ENCODE assay signal across 21 cellular contexts in genomic region chr2:189646521-189646920, GRCh38. TPM values are rescaled to one million over a fixed set of nuclear protein-coding genes. Genes with fewer than 3 reads are reported as not detected.
DNase-seq lines count a peak whose midpoint lies in the region; ATAC-seq, FAIRE-seq and TF ChIP-seq lines count a peak whose summit lies in the region.
"Had no signal": no experiment of that assay in that cellular context is flagged by ENCODE, and none has a peak within 500 bp of the region (broad histone marks: within the 10 kb centered on the region; RNA-seq: fewer than 3 reads in every experiment).

No MANE protein-coding gene starts in this region.

- dilution Hi-C loops in IMR-90 (cut with HindIII; ENCODE audit: low sequenced_read_pairs, unreplicated experiment) = no loop called here

- H4K91ac ChIP-seq in IMR-90 (ENCODE audit: insufficient read depth, low read depth, low read length) = no peak overlapping the region

- in situ Hi-C loops in IMR-90 (cut with MboI; ENCODE audit: low sequenced_read_pairs) = no loop called here

- BruUV-seq in IMR-90 (replicated peaks; lab: Mats Ljungman, UMichigan) = no TSS peak

- TF ChIP-seq EP300 in A549 (IDR thresholded peaks at IDR 0.05) = no peak

- H3K4me1 ChIP-seq in A549 (no peaks in the 10 kb centered on the region), IMR-90 (ENCODE audit: control insufficient read depth, insufficient read depth, low read length) (peaks cover 1% of the 10 kb centered on the region), adipocyte (ENCODE audit: control insufficient read depth, insufficient read depth, low read length) (peaks cover 27% of the 10 kb centered on the region), parathyroid adenoma (peaks cover 3% of the 10 kb centered on the region)
- H3K4me1 ChIP-seq: Caco-2 had no signal

- H3K27me3 ChIP-seq in IMR-90 (ENCODE audit: control insufficient read depth, insufficient read depth, low read length) (no peaks in the 10 kb centered on the region), adipocyte (replicated peaks; ENCODE audit: control insufficient read depth, insufficient read depth, low read length) (no peaks in the 10 kb centered on the region), parathyroid adenoma (ENCODE audit: control insufficient read depth, insufficient read depth, low read length) (no peaks in the 10 kb centered on the region)
- H3K27me3 ChIP-seq: BLaER1 treated with 17β-estradiol and CSF1 and Interleukin-3, amounts not matched to agents 10 nM and 100 nM had no signal

- H3K18ac ChIP-seq in IMR-90 (ENCODE audit: low read depth, low read length) = no peak overlapping the region

- H3K9me3 ChIP-seq in A549 (no peaks in the 10 kb centered on the region), IMR-90 (ENCODE audit: control insufficient read depth, insufficient read depth, low read length) (peaks cover 2% of the 10 kb centered on the region; the same call in 1 of the 2 replicates), adipocyte (ENCODE audit: control insufficient read depth, low read length) (no peaks in the 10 kb centered on the region), parathyroid adenoma (ENCODE audit: control insufficient read depth, low read length) (no peaks in the 10 kb centered on the region)

- no peaks in the 10 kb centered on the region for H3K79me2 ChIP-seq in parathyroid adenoma

- no peak overlapping the region for H2BK15ac ChIP-seq in IMR-90 (ENCODE audit: low read depth, low read length)

- H3K9me1 ChIP-seq in IMR-90 (ENCODE audit: insufficient read depth, low read length) = no peaks in the 10 kb centered on the region

- TF ChIP-seq CTCF in A549 (IDR thresholded peaks at IDR 0.05) (no peak), IMR-90 (conservative IDR thresholded peaks at IDR 0.05; ENCODE audit: low read depth, low read length) (no peak), parathyroid adenoma (IDR thresholded peaks at IDR 0.05) (no peak)

- DNase-seq in A549 (ENCODE audit: low read depth in 1 of 2, low spot score in 1 of 2) (no peak), IMR-90 (no peak), adipocyte (ENCODE audit: low read depth) (no peak), NCI-H526 treated with DMSO at 0.1 percent for 48 hours (lab: John Stamatoyannopoulos, UW) (no peak)
- DNase-seq: 8988T; AML-193; Caco-2; Calu3; CD4-positive, alpha-beta T cell; CD8-positive, alpha-beta T cell; DMS79 treated with DMSO at 0.1 percent for 48 hours; GF-D8 had no signal

- TF ChIP-seq POLR2A in A549 (IDR thresholded peaks at IDR 0.05; ENCODE audit: low read length) = no peak
- no peak for TF ChIP-seq POLR2A in IMR-90 (IDR thresholded peaks at IDR 0.05; ENCODE audit: low read depth, low read length)

- H3K27ac ChIP-seq in A549 = no peak overlapping the region
- no peak overlapping the region for H3K27ac ChIP-seq in IMR-90 (ENCODE audit: insufficient read depth, low read length)
- H3K27ac ChIP-seq in parathyroid adenoma = no peak overlapping the region
- H3K27ac ChIP-seq: C4-2B had no signal

- no peak overlapping the region for H3K14ac ChIP-seq in IMR-90 (replicated peaks; ENCODE audit: low read depth, low read length)

- no peak overlapping the region for H3K4ac ChIP-seq in IMR-90 (ENCODE audit: low read depth, low read length)

- H2BK120ac ChIP-seq in IMR-90 (ENCODE audit: low read depth, low read length) = no peak overlapping the region

- H2AFZ ChIP-seq in IMR-90 (replicated peaks; ENCODE audit: low read length, poor library complexity) (no peak overlapping the region), parathyroid adenoma (peak overlapping the region; percentile 5)

- H3K4me3 ChIP-seq in A549 (no peak overlapping the region), IMR-90 (ENCODE audit: insufficient read depth, low read depth, low read length) (no peak overlapping the region), adipocyte (ENCODE audit: low read length) (no peak overlapping the region), parathyroid adenoma (ENCODE audit: low read depth, low read length) (no peak overlapping the region)
- H3K4me3 ChIP-seq: BLaER1 treated with 17β-estradiol and CSF1 and Interleukin-3, amounts not matched to agents 10 nM and 100 nM had no signal

- H3K56ac ChIP-seq in IMR-90 (ENCODE audit: extremely low read depth, insufficient read depth, low read length) = no peak overlapping the region

- FAIRE-seq in A549 (lab: Jason Lieb, UNC) = no peak
- FAIRE-seq: A204.1, D721Med, GM12891, GM19239 had no signal

- CTCF ChIA-PET in A549 (lab: Yijun Ruan, JAX) (interaction anchor here (5.9 kb wide), 1 partner anchor 13 kb away, joined by 33 read pairs; no protein-coding TSS in a partner anchor), IMR-90 (lab: Yijun Ruan, JAX) (no interaction called here)

- no peaks in the 10 kb centered on the region for H3K36me3 ChIP-seq in IMR-90 (ENCODE audit: control insufficient read depth, insufficient read depth, low read length)
- H3K36me3 ChIP-seq in adipocyte (ENCODE audit: control insufficient read depth, insufficient read depth, low read length, severe bottlenecking) = no peaks in the 10 kb centered on the region
- no peaks in the 10 kb centered on the region for H3K36me3 ChIP-seq in parathyroid adenoma (ENCODE audit: control insufficient read depth, insufficient read depth, low read length)
- H3K36me3 ChIP-seq: BLaER1 treated with 17β-estradiol and CSF1 and Interleukin-3, amounts not matched to agents 10 nM and 100 nM had no signal

- no peak overlapping the region for H3K4me2 ChIP-seq in A549
- H3K4me2 ChIP-seq in IMR-90 (ENCODE audit: low read depth, low read length) = no peak overlapping the region
- no peak overlapping the region for H3K4me2 ChIP-seq in parathyroid adenoma (ENCODE audit: low read length)

- H2BK5ac ChIP-seq in IMR-90 (ENCODE audit: low read depth, low read length, poor library complexity, severe bottlenecking) = no peak overlapping the region

- no peak overlapping the region for H4K8ac ChIP-seq in IMR-90 (ENCODE audit: low read depth in 2 of 2, low read length in 2 of 2)

- no peak overlapping the region for H2AK9ac ChIP-seq in IMR-90 (replicated peaks; ENCODE audit: low read depth, low read length, poor library complexity)

- no peaks in the 10 kb centered on the region for H3K79me1 ChIP-seq in IMR-90 (ENCODE audit: low read depth in 1 of 2, low read length in 2 of 2)

- H3K23ac ChIP-seq in IMR-90 (ENCODE audit: low read depth, low read length) = no peak overlapping the region

- POLR2A ChIA-PET in A549 (lab: Yijun Ruan, JAX) (no interaction called here), IMR-90 (lab: Charles Lee; ENCODE audit: unreplicated experiment) (no interaction called here)

- H4K20me1 ChIP-seq in IMR-90 (ENCODE audit: insufficient read depth, low read length) = no peaks in the 10 kb centered on the region
- H4K20me1 ChIP-seq: BLaER1 treated with 17β-estradiol and CSF1 and Interleukin-3, amounts not matched to agents 10 nM and 100 nM had no signal

- ATAC-seq in A549 (no peak), IMR-90 (ENCODE audit: low read depth) (no peak), GM21423 (IDR thresholded peaks at IDR 0.05; ENCODE audit: unreplicated experiment) (no peak), HG02973 (IDR thresholded peaks at IDR 0.05; ENCODE audit: unreplicated experiment) (no peak)
- ATAC-seq: CD8-positive, alpha-beta T cell had no signal

- no peak overlapping the region for H2AK5ac ChIP-seq in IMR-90 (ENCODE audit: low read depth, low read length)

- H4K5ac ChIP-seq in IMR-90 (ENCODE audit: low read depth, low read length) = no peak overlapping the region

- H3K9ac ChIP-seq in IMR-90 (ENCODE audit: low read depth, low read length) (no peak overlapping the region), adipocyte (ENCODE audit: low read length) (peak overlapping the region; percentile 55), parathyroid adenoma (no peak overlapping the region)
- H3K9ac ChIP-seq: BLaER1 treated with 17β-estradiol and CSF1 and Interleukin-3, amounts not matched to agents 10 nM and 100 nM had no signal

- intact Hi-C loops in IMR-90 (cut with micrococcal nuclease) = no loop called here

- H2BK20ac ChIP-seq in IMR-90 (ENCODE audit: low read depth, low read length) = no peak overlapping the region

- TF ChIP-seq RAD21 in A549 (conservative IDR thresholded peaks at IDR 0.05 in 1 of 2, IDR thresholded peaks at IDR 0.05 in 1 of 2) = no peak
- TF ChIP-seq RAD21 in IMR-90 (IDR thresholded peaks at IDR 0.05; ENCODE audit: low read length) = no peak

TF ChIP-seq in A549, 52 proteins besides CTCF, POLR2A, EP300 and RAD21:
- peak; percentile 65 for TF ChIP-seq MAFK (IDR thresholded peaks at IDR 0.05; ENCODE audit: partially characterized antibody)
- no peak for TF ChIP-seq GATA3 (IDR thresholded peaks at IDR 0.05; ENCODE audit: borderline replicate concordance)
TF ChIP-seq in A549: peak in this region for 1.

TF ChIP-seq in IMR-90, 13 proteins besides CTCF, POLR2A, EP300 and RAD21:
- TF ChIP-seq MAFK (IDR thresholded peaks at IDR 0.05; ENCODE audit: low read depth, low read length) (0 out of 2 replicates have a peak, but pooled peaks have one; percentile 19), MAZ (IDR thresholded peaks at IDR 0.05; ENCODE audit: borderline replicate concordance, low read depth, low read length) (no peak)
TF ChIP-seq in IMR-90: peak in this region for 1.

RNA-seq across cellular contexts. Expression of gene ASNSD1, which starts 14.7 kb away (rescaled TPM):
- polyA plus RNA-seq in A549 (2011; rRNA removed) (47.7 and 69.0 TPM in 2 replicates), A549 (2017; fragmentation: RNase III; extraction: RNeasy Plus Mini Kit Qiagen cat#74134 plus additional on column Dnase treatment) (45.9 to 52.1 TPM (median 47.9 TPM) in 3 replicates), IMR-90 (2012; rRNA removed) (20.0 and 29.1 TPM in 2 replicates)
- polyA plus RNA-seq in A549 (2012; cell fraction: cytosol; rRNA removed) = 13.8 and 15.4 TPM in 2 replicates
- polyA plus RNA-seq in A549 (2012; cell fraction: nucleus; rRNA removed) = 3.8 and 7.1 TPM in 2 replicates
- polyA minus RNA-seq in A549 (2011; rRNA and poly(A)+ RNA removed) = 10.5 and 12.0 TPM in 2 replicates
- total RNA-seq in IMR-90 (2012; rRNA removed) = 35.7 and 67.5 TPM in 2 replicates
- 8.7 and 10.1 TPM in 2 replicates for polyA plus RNA-seq in IMR-90 (2012; cell fraction: cytosol; rRNA removed)
- polyA plus RNA-seq in IMR-90 (2012; cell fraction: nucleus; rRNA removed; ENCODE audit: low replicate concordance) = 3.1 and 9.5 TPM in 2 replicates

RNA-seq across cellular contexts. Expression of gene ANKAR, which starts 27.9 kb away (rescaled TPM):
- 3.1 and 4.8 TPM in 2 replicates for polyA plus RNA-seq in A549 (2011; rRNA removed)
- 0.70 and 1.1 TPM in 2 replicates for polyA plus RNA-seq in A549 (2012; cell fraction: cytosol; rRNA removed)
- polyA plus RNA-seq in A549 (2012; cell fraction: nucleus; rRNA removed) = 0.58 and 0.69 TPM in 2 replicates
- 1.7 to 2.3 TPM (median 2.2 TPM) in 3 replicates for polyA plus RNA-seq in A549 (2017; fragmentation: RNase III; extraction: RNeasy Plus Mini Kit Qiagen cat#74134 plus additional on column Dnase treatment)
- 3.3 and 4.4 TPM in 2 replicates for polyA minus RNA-seq in A549 (2011; rRNA and poly(A)+ RNA removed)
- total RNA-seq in IMR-90 (2012; rRNA removed) = 2.2 and 4.4 TPM in 2 replicates
- polyA plus RNA-seq in IMR-90 (2012; rRNA removed) = 0.96 and 1.1 TPM in 2 replicates
- polyA plus RNA-seq in IMR-90 (2012; cell fraction: cytosol; rRNA removed) = 0.25 and 0.53 TPM in 2 replicates
- polyA plus RNA-seq in IMR-90 (2012; cell fraction: nucleus; rRNA removed; ENCODE audit: low replicate concordance) = 0.66 and 3.6 TPM in 2 replicates
